ENCODE assay signal across 10 cellular contexts in genomic region chr13:27194895-27195764, GRCh38. TPM values are rescaled to one million over a fixed set of nuclear protein-coding genes. Genes with fewer than 3 reads are reported as not detected.
DNase-seq lines count a peak whose midpoint lies in the region; ATAC-seq and TF ChIP-seq lines count a peak whose summit lies in the region.
"Had no signal": no experiment of that assay in that cellular context is flagged by ENCODE, and none has a peak within 500 bp of the region (broad histone marks: within the 10 kb centered on the region; RNA-seq: fewer than 3 reads in every experiment).

No MANE protein-coding gene starts in this region.

- H3K4me1 ChIP-seq in heart right ventricle (peaks cover 0 to 4% (median 0%) of the 10 kb centered on the region in 9 donors), foreskin keratinocyte (peaks cover 12% of the 10 kb centered on the region), upper lobe of right lung (no peaks in the 10 kb centered on the region)

- no peaks in the 10 kb centered on the region for H3K27me3 Mint-ChIP-seq in T-helper 1 cell treated with Interleukin-12 subunit alpha and Interleukin-12 subunit beta and Interleukin-4 antibody, amounts not matched to agents 30 μg/mL and 1 μg/mL, for 36 hours (ENCODE audit: low read depth)

- H3K36me3 ChIP-seq in heart right ventricle (no peaks in the 10 kb centered on the region), upper lobe of right lung (no peaks in the 10 kb centered on the region)

- peaks cover 3% of the 10 kb centered on the region for H3K36me3 Mint-ChIP-seq in T-helper 1 cell treated with Interleukin-12 subunit alpha and Interleukin-12 subunit beta and Interleukin-4 antibody, amounts not matched to agents 30 μg/mL and 1 μg/mL, for 36 hours (ENCODE audit: low read depth)
- H3K36me3 Mint-ChIP-seq: naive B cell had no signal

- H3K27me3 ChIP-seq in heart right ventricle (peaks cover 0 to 4% (median 0%) of the 10 kb centered on the region in 7 donors), foreskin keratinocyte (no peaks in the 10 kb centered on the region), upper lobe of right lung (no peaks in the 10 kb centered on the region)

- H3K4me1 Mint-ChIP-seq in T-helper 1 cell treated with Interleukin-12 subunit alpha and Interleukin-12 subunit beta and Interleukin-4 antibody, amounts not matched to agents 30 μg/mL and 1 μg/mL, for 36 hours (ENCODE audit: low read depth) = peaks cover 9% of the 10 kb centered on the region

- H3K27ac ChIP-seq in heart right ventricle (peak overlapping the region in 4 of 10 donors; percentile 30 to 58 (median 39)), foreskin keratinocyte (no peak overlapping the region), upper lobe of right lung (no peak overlapping the region)

- intact Hi-C loops in heart right ventricle (cut with DNase I) (no loop called here), Right ventricle myocardium superior (cut with DNase I) (no loop called here), upper lobe of right lung (cut with DNase I) (no loop called here)

- 59 to 69% methylated on average over 9 of the region's 9 CpGs for WGBS in heart right ventricle, 2 donors

- H3K4me3 ChIP-seq in heart right ventricle (no peak overlapping the region), upper lobe of right lung (no peak overlapping the region)

- DNase-seq in heart right ventricle (no peak), Right ventricle myocardium superior (no peak), foreskin keratinocyte (peak; percentile 69 to 86), upper lobe of right lung (no peak), NCI-H524 treated with DMSO at 0.1 percent for 48 hours (lab: John Stamatoyannopoulos, UW) (no peak)
- no peak for DNase-seq in effector CD8-positive, alpha-beta T cell (lab: John Stamatoyannopoulos, UW)
- DNase-seq: naive B cell, substantia nigra had no signal

- H3K4me3 Mint-ChIP-seq in T-helper 1 cell treated with Interleukin-12 subunit alpha and Interleukin-12 subunit beta and Interleukin-4 antibody, amounts not matched to agents 30 μg/mL and 1 μg/mL, for 36 hours = peak overlapping the region; percentile 9
- H3K4me3 Mint-ChIP-seq: naive B cell had no signal

- H3K27ac Mint-ChIP-seq in T-helper 1 cell treated with Interleukin-12 subunit alpha and Interleukin-12 subunit beta and Interleukin-4 antibody, amounts not matched to agents 30 μg/mL and 1 μg/mL, for 36 hours = no peak overlapping the region

- ATAC-seq in heart right ventricle (peak in 6 of 8 donors; percentile 75 to 88 (median 80)), Right ventricle myocardium superior (ENCODE audit: poor library complexity) (no peak), foreskin keratinocyte (peak; percentile 98), upper lobe of right lung (peak; percentile 43), GM19467 (IDR thresholded peaks at IDR 0.05; ENCODE audit: unreplicated experiment) (no peak)

- H3K9me3 Mint-ChIP-seq in T-helper 1 cell treated with Interleukin-12 subunit alpha and Interleukin-12 subunit beta and Interleukin-4 antibody, amounts not matched to agents 30 μg/mL and 1 μg/mL, for 36 hours = no peaks in the 10 kb centered on the region

- H3K9me3 ChIP-seq in heart right ventricle (peaks cover 0 to 6% (median 0%) of the 10 kb centered on the region in 11 donors), upper lobe of right lung (no peaks in the 10 kb centered on the region)

- TF ChIP-seq CTCF in heart right ventricle (IDR thresholded peaks at IDR 0.05) (no peak), foreskin keratinocyte (conservative IDR thresholded peaks at IDR 0.05) (no peak), upper lobe of right lung (IDR thresholded peaks at IDR 0.05) (no peak)

RNA-seq across cellular contexts. Expression of gene USP12, which starts 23.5 kb away (rescaled TPM):
- total RNA-seq in heart right ventricle (10 to 100 TPM; 15.4 to 22.9 (median 19.5) TPM), Right ventricle myocardium superior (17.2 TPM), foreskin keratinocyte (19.6 and 21.1 TPM in 2 replicates), upper lobe of right lung (37.5 TPM)
- polyA plus RNA-seq in heart right ventricle (10 to 100 TPM in 1 of 2 donors, 1 to 10 TPM in 1; 4.3 to 13.9 TPM), foreskin keratinocyte (8.8 and 10.6 TPM in 2 replicates)

RNA-seq across cellular contexts. Expression of gene RPL21, which starts 56.2 kb away (rescaled TPM):
- total RNA-seq in heart right ventricle (100 to 1,000 TPM; 498 to 733 (median 598) TPM), Right ventricle myocardium superior (637 TPM), foreskin keratinocyte (1,758 and 1,842 TPM in 2 replicates), upper lobe of right lung (806 TPM)
- polyA plus RNA-seq in heart right ventricle (1,000 to 10,000 TPM in 1 of 2 donors, 100 to 1,000 TPM in 1; 574 to 1,188 TPM), foreskin keratinocyte (2,433 and 2,569 TPM in 2 replicates)

Comparison
In these comparisons a context has a peak if more than half of its experiments do, and no peak if none do; other contexts are left out.
1. ATAC-seq: peak in heart right ventricle (6 of 8), foreskin keratinocyte (single experiment) and upper lobe of right lung (single experiment); none in Right ventricle myocardium superior (single experiment) and GM19467 (single experiment).
2. DNase-seq: peak in foreskin keratinocyte (2 of 2); none in heart right ventricle (0 of 2), Right ventricle myocardium superior (single experiment), upper lobe of right lung (single experiment), NCI-H524 treated with DMSO at 0.1 percent for 48 hours (single experiment) and effector CD8-positive, alpha-beta T cell (single experiment).